ENCODE assay signal across 11 cellular contexts in the genomic region with DNA sequence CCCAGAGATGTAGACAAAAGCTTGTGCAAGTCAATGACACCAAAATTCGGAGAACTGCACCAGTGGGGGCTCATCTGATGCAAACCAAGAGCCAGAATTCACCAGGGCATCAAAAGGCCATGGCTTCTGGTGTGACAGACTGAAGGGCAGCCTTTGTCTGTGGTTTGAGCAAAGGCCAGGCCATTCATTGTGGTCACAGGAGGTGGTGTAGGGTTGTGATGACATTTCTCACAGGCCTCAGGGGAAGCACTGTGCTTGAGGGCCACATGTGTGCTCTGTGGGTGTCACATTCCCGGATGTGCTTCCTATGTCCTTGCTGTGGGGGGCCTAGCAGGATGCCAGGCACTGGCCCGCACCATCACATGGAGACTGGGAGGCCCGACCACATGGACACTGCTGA. TPM values are rescaled to one million over a fixed set of nuclear protein-coding genes. Genes with fewer than 3 reads are reported as not detected.
A peak's percentile ranks its signal among the peaks of the same experiment; 100 is the strongest.
DNase-seq lines count a peak whose midpoint lies in the region; ATAC-seq and TF ChIP-seq lines count a peak whose summit lies in the region.
"Had no signal": no experiment of that assay in that cellular context is flagged by ENCODE, and none has a peak within 500 bp of the region (broad histone marks: within the 10 kb centered on the region; RNA-seq: fewer than 3 reads in every experiment).

No MANE protein-coding gene starts in this region.

- intact Hi-C loops in sciatic nerve (cut with DNase I): no loop called here

- H3K27me3 ChIP-seq in Peyer's patch: no peaks in the 10 kb centered on the region

- no peaks in the 10 kb centered on the region for H3K36me3 ChIP-seq in Peyer's patch

- H3K27ac ChIP-seq in Peyer's patch: no peak overlapping the region

- TF ChIP-seq POLR2A in Peyer's patch (IDR thresholded peaks at IDR 0.05): no peak

- H3K4me3 ChIP-seq in foreskin fibroblast (ENCODE audit: low read depth in 1 of 2, low read length in 2 of 2): no peak overlapping the region
- H3K4me3 ChIP-seq in Peyer's patch: no peak overlapping the region

- H3K9me3 ChIP-seq in Peyer's patch: no peaks in the 10 kb centered on the region

- no peak for TF ChIP-seq CTCF in foreskin fibroblast (IDR thresholded peaks at IDR 0.05; ENCODE audit: low read depth, low read length)
- no peak for TF ChIP-seq CTCF in Peyer's patch (IDR thresholded peaks at IDR 0.05)

- ATAC-seq in sciatic nerve: peak; percentile 55
- no peak for ATAC-seq in HG02763 (IDR thresholded peaks at IDR 0.05; ENCODE audit: unreplicated experiment)
- no peak for ATAC-seq in HG03469 (IDR thresholded peaks at IDR 0.05; ENCODE audit: unreplicated experiment)

- no peaks in the 10 kb centered on the region for H3K4me1 ChIP-seq in Peyer's patch

- peak; percentile 47 for DNase-seq in GM04503 (ENCODE audit: low read depth)
- peak; percentile 65 for DNase-seq in OCI-M1 (lab: John Stamatoyannopoulos, UW)
- peak; percentile 51 to 58 for DNase-seq in foreskin fibroblast
- DNase-seq in sciatic nerve (ENCODE audit: low spot score): no peak
- no peak for DNase-seq in hepatic stellate cell (ENCODE audit: low spot score)
- no peak for DNase-seq in Peyer's patch
- DNase-seq: HFFc6, NCI-H2029 treated with DMSO at 0.1 percent for 48 hours, small intestine had no signal

RNA-seq across cellular contexts. Expression of a gene that starts 22.5 kb away (rescaled TPM):
- 2.5 TPM for total RNA-seq in sciatic nerve
- total RNA-seq in Peyer's patch: 1 to 10 TPM in 2 of 4 donors, under 1 TPM in 2; 0.70 to 3.8 (median 1.7) TPM

Comparison
In these comparisons a context has a peak if more than half of its experiments do, and no peak if none do; other contexts are left out.
1. DNase-seq: peak in GM04503 (single experiment), OCI-M1 (single experiment) and foreskin fibroblast (2 of 2); none in sciatic nerve (single experiment), hepatic stellate cell (single experiment) and Peyer's patch (0 of 3).